ENCODE assay signal across 21 cellular contexts in genomic region chr2:9721346-9721745, GRCh38.
"Had no signal": no experiment of that assay in that cellular context is flagged by ENCODE, and none has a peak within 500 bp of the region (broad histone marks: within the 10 kb centered on the region; RNA-seq: fewer than 3 reads in every experiment).

No MANE protein-coding gene starts in this region.

- H3K4me1 ChIP-seq: body of pancreas, prostate gland, right atrium auricular region, upper lobe of right lung had no signal

- H3K36me3 ChIP-seq: prostate gland, right atrium auricular region, thoracic aorta, upper lobe of right lung had no signal

- H3K9me3 ChIP-seq: body of pancreas, prostate gland, right atrium auricular region, thoracic aorta, upper lobe of right lung had no signal

- H3K27me3 ChIP-seq: body of pancreas, dorsolateral prefrontal cortex, right atrium auricular region, upper lobe of right lung had no signal

- DNase-seq: activated CD4-positive, alpha-beta T cell treated with anti-CD3 and anti-CD28 coated beads, Interleukin-2, amount 50 U/mL, for 1 hour; activated CD4-positive, CD25-positive, alpha-beta regulatory T cell treated with anti-CD3 and anti-CD28 coated beads, Interleukin-2, amount 50 U/mL, for 72 hours; activated CD8-positive, alpha-beta memory T cell treated with anti-CD3 and anti-CD28 coated beads, Interleukin-2, amount 50 U/mL, for 4 hours; activated naive CD4-positive, alpha-beta T cell treated with anti-CD3 and anti-CD28 coated beads for 36 hours; activated T-cell treated with anti-CD3 and anti-CD28 coated beads, Interleukin-2, amount 50 U/mL, for 4 hours; body of pancreas; caudate nucleus; dorsolateral prefrontal cortex; foreskin melanocyte; hippocampal formation; islet precursor cell; mammary epithelial cell; midbrain; stimulated activated CD4-positive, alpha-beta T cell treated with anti-CD3 and anti-CD28 coated beads, Interleukin-4, amount 100 ng/mL, for 24 hours; T-cell; upper lobe of right lung had no signal

- H3K27ac ChIP-seq: body of pancreas, dorsolateral prefrontal cortex, prostate gland, right atrium auricular region, skin epidermis, thoracic aorta, upper lobe of right lung had no signal

- ATAC-seq: activated T-cell treated with anti-CD3 and anti-CD28 coated beads, Interleukin-2, amount 50 U/mL, for 4 hours; body of pancreas; left lobe of liver; T-cell; upper lobe of right lung had no signal

- H3K4me3 ChIP-seq: body of pancreas, dorsolateral prefrontal cortex, prostate gland, right atrium auricular region, skin epidermis, thoracic aorta, upper lobe of right lung had no signal
